1 cellular context compared by ENCODE assay signal in genomic region chr7:135211179-135211945, GRCh38.
TF ChIP-seq lines count a peak whose summit lies in the region.

WDR91 (minus strand) TSS chr7:135211526; CDS start chr7:135211502, 24 bp downstream.

TF ChIP-seq in GM12878, 131 proteins besides CTCF, POLR2A, EP300 and RAD21 (continued from another document):
- no peak for TF ChIP-seq HSF1 (IDR thresholded peaks at IDR 0.05; ENCODE audit: low read depth, low read length)
- TF ChIP-seq BRCA1 (IDR thresholded peaks at IDR 0.05; ENCODE audit: low read depth, low read length), result no peak
- no peak for TF ChIP-seq MLLT1 (IDR thresholded peaks at IDR 0.05)
- TF ChIP-seq NR2C1 (IDR thresholded peaks at IDR 0.05), result no peak
- TF ChIP-seq STAT3 (IDR thresholded peaks at IDR 0.05; ENCODE audit: low read depth, low read length), result no peak
- TF ChIP-seq ZNF207 (IDR thresholded peaks at IDR 0.05; ENCODE audit: borderline replicate concordance), result 0 out of 2 replicates have a peak, but pooled peaks have one; percentile 35
- TF ChIP-seq PML (IDR thresholded peaks at IDR 0.05; ENCODE audit: low read length), result no peak
- TF ChIP-seq YY1 (IDR thresholded peaks at IDR 0.05; ENCODE audit: low read depth, low read length), result peak; percentile 95
- TF ChIP-seq CBX3 (IDR thresholded peaks at IDR 0.05; ENCODE audit: borderline replicate concordance, low read depth), result no peak
- TF ChIP-seq CBX5 (IDR thresholded peaks at IDR 0.05; ENCODE audit: low read depth), result no peak
- no peak for TF ChIP-seq KAT2A (conservative IDR thresholded peaks at IDR 0.05; ENCODE audit: control insufficient read depth, low read depth, low read length)
- peak; percentile 42; the same call in 1 of the 2 replicates for TF ChIP-seq MXI1 (IDR thresholded peaks at IDR 0.05; ENCODE audit: low read depth, low read length)
- no peak for TF ChIP-seq CEBPZ (IDR thresholded peaks at IDR 0.05; ENCODE audit: low read depth, low read length)
